In the genomic region with DNA sequence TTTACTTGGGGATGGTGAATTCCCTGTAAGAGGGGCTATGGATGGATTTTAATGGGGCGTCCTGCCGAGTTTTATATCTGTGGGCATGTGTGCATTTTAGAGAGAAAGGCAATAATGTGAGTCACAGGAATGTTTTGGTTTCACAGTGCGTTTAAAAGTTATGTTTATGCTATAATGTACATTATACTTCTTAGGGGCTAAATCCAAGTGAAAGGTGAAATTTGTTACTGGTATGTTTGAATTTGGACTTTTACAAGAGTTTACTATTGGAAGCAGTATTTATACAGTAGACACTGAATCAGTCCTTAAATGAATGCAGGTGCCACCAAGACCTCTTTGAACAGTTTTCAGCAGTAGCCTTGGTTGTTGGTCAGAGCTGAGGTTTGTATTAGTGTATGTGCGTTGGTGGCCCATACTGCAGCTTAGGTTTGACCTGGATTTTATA, we compare ENCODE assay signal across 21 cellular contexts. TPM values are rescaled to one million over a fixed set of nuclear protein-coding genes. Genes with fewer than 3 reads are reported as not detected.
DNase-seq lines count a peak whose midpoint lies in the region; ATAC-seq, FAIRE-seq and TF ChIP-seq lines count a peak whose summit lies in the region.
"Had no signal": no experiment of that assay in that cellular context is flagged by ENCODE, and none has a peak within 500 bp of the region (broad histone marks: within the 10 kb centered on the region; RNA-seq: fewer than 3 reads in every experiment).

No MANE protein-coding gene starts in this region.

- no peak for ATAC-seq in naive thymus-derived CD4-positive, alpha-beta T cell

- CTCF ChIA-PET in naive thymus-derived CD4-positive, alpha-beta T cell (lab: Charles Lee) = no interaction called here

- TF ChIP-seq POLR2A in H54 (IDR thresholded peaks at IDR 0.05; ENCODE audit: low read depth, low read length) = no peak

- TF ChIP-seq CTCF in VCaP (conservative IDR thresholded peaks at IDR 0.05) (no peak), dorsolateral prefrontal cortex (IDR thresholded peaks at IDR 0.05 in 54 of 56, conservative IDR thresholded peaks at IDR 0.05 in 2 of 56; ENCODE audit: low read depth in 1 of 56, partially characterized antibody in 56 of 56) (no peak), left ventricle myocardium inferior (IDR thresholded peaks at IDR 0.05; ENCODE audit: borderline replicate concordance) (no peak)

- no peaks in the 10 kb centered on the region for H3K27me3 Mint-ChIP-seq in naive thymus-derived CD4-positive, alpha-beta T cell

- POLR2A ChIA-PET in naive thymus-derived CD4-positive, alpha-beta T cell (lab: Charles Lee) = no interaction called here

- peak; percentile 30 for DNase-seq in DMS 273 (lab: John Stamatoyannopoulos, UW; ENCODE audit: unreplicated experiment)
- no peak for DNase-seq in DMS 273 treated with DMSO at 0.1 percent for 48 hours (lab: John Stamatoyannopoulos, UW)
- no peak for DNase-seq in H54 (ENCODE audit: insufficient read length, low spot score)
- DNase-seq in naive thymus-derived CD4-positive, alpha-beta T cell = no peak
- no peak for DNase-seq in effector CD8-positive, alpha-beta T cell (lab: John Stamatoyannopoulos, UW)
- DNase-seq in dorsolateral prefrontal cortex = no peak
- DNase-seq in left ventricle myocardium inferior = no peak
- DNase-seq: activated CD4-positive, alpha-beta T cell treated with anti-CD3 and anti-CD28 coated beads for 1 hour; activated naive CD4-positive, alpha-beta T cell treated with anti-CD3 and anti-CD28 coated beads, Interleukin-2, amount 50 U/mL, for 16 hours; brain microvascular endothelial cell; HFFc6; NCI-H2029; nephron progenitor cell; SIG-M5; stimulated activated naive CD4-positive, alpha-beta T cell treated with Interleukin-2 at 50 U/mL for 16 hours had no signal

- intact Hi-C loops in naive thymus-derived CD4-positive, alpha-beta T cell (cut with micrococcal nuclease) = no loop called here
- intact Hi-C loops in dorsolateral prefrontal cortex (cut with DNase I) (no loop called here), left ventricle myocardium inferior (cut with micrococcal nuclease) (no loop called here)

- no peaks in the 10 kb centered on the region for H3K27me3 ChIP-seq in naive thymus-derived CD4-positive, alpha-beta T cell (ENCODE audit: control insufficient read depth in 2 of 2, insufficient read depth in 2 of 2, low read length in 2 of 2)
- H3K27me3 ChIP-seq in dorsolateral prefrontal cortex (no peaks in the 10 kb centered on the region), left ventricle myocardium inferior (ENCODE audit: low read depth) (no peaks in the 10 kb centered on the region)
- H3K27me3 ChIP-seq: brain microvascular endothelial cell, tibial nerve had no signal

- no peaks in the 10 kb centered on the region for H3K9me3 ChIP-seq in naive thymus-derived CD4-positive, alpha-beta T cell (ENCODE audit: control insufficient read depth in 2 of 3, low read length in 3 of 3)
- H3K9me3 ChIP-seq in left ventricle myocardium inferior (replicated peaks) = no peaks in the 10 kb centered on the region
- H3K9me3 ChIP-seq: esophagus muscularis mucosa, tibial nerve had no signal

- FAIRE-seq in H54 (lab: Jason Lieb, UNC) = peak; percentile 58

- H3K4me1 ChIP-seq in naive thymus-derived CD4-positive, alpha-beta T cell (ENCODE audit: control insufficient read depth in 2 of 2, insufficient read depth in 2 of 2, low read length in 2 of 2) = peaks cover 21 to 50% of the 10 kb centered on the region in 2 donors
- H3K4me1 ChIP-seq in left ventricle myocardium inferior = peaks cover 81% of the 10 kb centered on the region

- peaks cover 0 to 5% (median 4%) of the 10 kb centered on the region in 5 donors for H3K36me3 Mint-ChIP-seq in naive thymus-derived CD4-positive, alpha-beta T cell

- peaks cover 0 to 1% (median 0%) of the 10 kb centered on the region in 11 donors for H3K9me3 Mint-ChIP-seq in naive thymus-derived CD4-positive, alpha-beta T cell
- H3K9me3 Mint-ChIP-seq: HFFc6, nephron progenitor cell had no signal

- H3K36me3 ChIP-seq in naive thymus-derived CD4-positive, alpha-beta T cell (ENCODE audit: control insufficient read depth in 2 of 3, insufficient read depth in 3 of 3, low read length in 3 of 3) = peaks cover 0 to 7% (median 0%) of the 10 kb centered on the region in 3 experiments
- H3K36me3 ChIP-seq in left ventricle myocardium inferior = no peaks in the 10 kb centered on the region
- H3K36me3 ChIP-seq: brain microvascular endothelial cell, esophagus muscularis mucosa, tibial nerve had no signal

- peaks cover 51 to 86% (median 78%) of the 10 kb centered on the region in 7 donors for H3K4me1 Mint-ChIP-seq in naive thymus-derived CD4-positive, alpha-beta T cell

- H3K4me3 ChIP-seq in naive thymus-derived CD4-positive, alpha-beta T cell (ENCODE audit: low read length) = no peak overlapping the region
- peak overlapping the region in 14 of 59 donors; percentile 0 to 99 (median 16) for H3K4me3 ChIP-seq in dorsolateral prefrontal cortex
- no peak overlapping the region for H3K4me3 ChIP-seq in left ventricle myocardium inferior
- H3K4me3 ChIP-seq: BLaER1 treated with 17β-estradiol and CSF1 and Interleukin-3, amounts not matched to agents 10 nM and 100 nM; lung; tibial nerve had no signal

- H3K27ac Mint-ChIP-seq in naive thymus-derived CD4-positive, alpha-beta T cell = no peak overlapping the region
- H3K27ac Mint-ChIP-seq: HFFc6, nephron progenitor cell had no signal

- H3K27ac ChIP-seq in VCaP = peak overlapping the region; percentile 98
- no peak overlapping the region for H3K27ac ChIP-seq in naive thymus-derived CD4-positive, alpha-beta T cell (ENCODE audit: low read depth, low read length)
- no peak overlapping the region for H3K27ac ChIP-seq in dorsolateral prefrontal cortex
- no peak overlapping the region for H3K27ac ChIP-seq in left ventricle myocardium inferior (replicated peaks)
- H3K27ac ChIP-seq: 22Rv1; BLaER1 treated with 17β-estradiol and CSF1 and Interleukin-3, amounts not matched to agents 10 nM and 100 nM; brain microvascular endothelial cell; tibial nerve had no signal

- H3K4me3 Mint-ChIP-seq in naive thymus-derived CD4-positive, alpha-beta T cell = peak overlapping the region in 8 of 10 donors; percentile 31 to 97 (median 71)
- H3K4me3 Mint-ChIP-seq: HFFc6 had no signal

RNA-seq across cellular contexts. Expression of gene JMY, which starts 5.6 kb away (rescaled TPM):
- total RNA-seq in naive thymus-derived CD4-positive, alpha-beta T cell = 10 to 100 TPM in 4 of 5 experiments, 1 to 10 TPM in 1; 6.5 to 47.0 (median 24.2) TPM
- polyA plus RNA-seq in naive thymus-derived CD4-positive, alpha-beta T cell = 1 to 10 TPM; 6.5 to 6.7 TPM
- 10 to 100 TPM; 21.8 to 40.5 (median 29.8) TPM for total RNA-seq in dorsolateral prefrontal cortex
- 11.8 TPM for total RNA-seq in left ventricle myocardium inferior
